ENCODE assay signal across 12 cellular contexts in genomic region chrX:79146552-79147390, GRCh38. TPM values are rescaled to one million over a fixed set of nuclear protein-coding genes. Genes with fewer than 3 reads are reported as not detected.
A peak's percentile ranks its signal among the peaks of the same experiment; 100 is the strongest.
DNase-seq lines count a peak whose midpoint lies in the region; ATAC-seq and TF ChIP-seq lines count a peak whose summit lies in the region.
"Had no signal": no experiment of that assay in that cellular context is flagged by ENCODE, and none has a peak within 500 bp of the region (broad histone marks: within the 10 kb centered on the region; RNA-seq: fewer than 3 reads in every experiment).

No MANE protein-coding gene starts in this region.

- H3K27ac Mint-ChIP-seq in activated naive CD4-positive, alpha-beta T cell treated with anti-CD3 and anti-CD28 coated beads for 36 hours, result peak overlapping the region; percentile 96
- peak overlapping the region; percentile 94 for H3K27ac Mint-ChIP-seq in activated B cell treated with CpG ODN at 0.5 μM for 24 hours

- H3K27me3 ChIP-seq in thymus (ENCODE audit: control insufficient read depth, insufficient read depth) (no peaks in the 10 kb centered on the region), right cardiac atrium (ENCODE audit: control insufficient read depth, insufficient read depth) (no peaks in the 10 kb centered on the region)

- DNase-seq in activated naive CD4-positive, alpha-beta T cell treated with anti-CD3 and anti-CD28 coated beads for 36 hours, result no peak
- DNase-seq in activated naive CD4-positive, alpha-beta T cell treated with Interleukin-2 at 50 U/mL for 16 hours, result no peak
- DNase-seq in activated B cell treated with CpG ODN at 0.5 μM for 24 hours (no peak), NOMO-1 (lab: John Stamatoyannopoulos, UW; ENCODE audit: unreplicated experiment in 2 of 2) (no peak), A172 (ENCODE audit: low spot score) (no peak), right cardiac atrium (no peak)
- DNase-seq: AML-193; RPMI8226; stimulated activated CD8-positive, alpha-beta memory T cell treated with anti-CD3 and anti-CD28 coated beads, Interleukin-4, amount 100 ng/mL, for 48 hours had no signal

- no peaks in the 10 kb centered on the region for H3K27me3 Mint-ChIP-seq in activated naive CD4-positive, alpha-beta T cell treated with anti-CD3 and anti-CD28 coated beads for 36 hours (ENCODE audit: low read depth)
- no peaks in the 10 kb centered on the region for H3K27me3 Mint-ChIP-seq in activated B cell treated with CpG ODN at 0.5 μM for 24 hours

- H3K4me1 Mint-ChIP-seq in activated naive CD4-positive, alpha-beta T cell treated with anti-CD3 and anti-CD28 coated beads for 36 hours (ENCODE audit: low read depth), result peaks cover 31% of the 10 kb centered on the region
- peaks cover 60% of the 10 kb centered on the region for H3K4me1 Mint-ChIP-seq in activated B cell treated with CpG ODN at 0.5 μM for 24 hours

- intact Hi-C loops in activated naive CD4-positive, alpha-beta T cell treated with anti-CD3 and anti-CD28 coated beads for 36 hours (cut with micrococcal nuclease), result loop anchor here (1.0 to 5.0 kb wide), 3 partner anchors 15 to 64 kb away; no protein-coding TSS in a partner anchor
- intact Hi-C loops in activated B cell treated with CpG ODN at 0.5 μM for 24 hours (cut with micrococcal nuclease) (loop anchor here (1.0 to 2.0 kb wide), 3 partner anchors 7 to 190 kb away; no protein-coding TSS in a partner anchor), right cardiac atrium (cut with DNase I) (no loop called here)

- peak; percentile 38 for ATAC-seq in HG02885 (IDR thresholded peaks at IDR 0.05; ENCODE audit: poor library complexity, unreplicated experiment)
- ATAC-seq in activated B cell treated with CpG ODN at 0.5 μM for 24 hours (ENCODE audit: low read depth), result peak; percentile 67
- no peak for ATAC-seq in right cardiac atrium

- CTCF ChIA-PET in activated naive CD4-positive, alpha-beta T cell treated with anti-CD3 and anti-CD28 coated beads for 36 hours (lab: Charles Lee), result interaction anchor here (1.9 kb wide), 1 partner anchor 65 kb away, joined by 6 read pairs; no protein-coding TSS in a partner anchor
- CTCF ChIA-PET in activated B cell treated with CpG ODN at 0.5 μM for 24 hours (lab: Charles Lee), result interaction anchor here (0.7 to 1.6 kb wide), 2 partner anchors 65 to 196 kb away, joined by 3 to 4 read pairs; no protein-coding TSS in a partner anchor

- H3K9me3 ChIP-seq in thymus (ENCODE audit: control insufficient read depth) (no peaks in the 10 kb centered on the region), right cardiac atrium (ENCODE audit: control insufficient read depth, low read length) (no peaks in the 10 kb centered on the region)

- WGBS in thymus, result 3% methylated on average over 4 of the region's 4 CpGs
- WGBS in right cardiac atrium, result 61% methylated on average over 4 of the region's 4 CpGs

- no peaks in the 10 kb centered on the region for H3K4me1 ChIP-seq in thymus (ENCODE audit: control insufficient read depth, insufficient read depth, low read length)
- no peaks in the 10 kb centered on the region for H3K4me1 ChIP-seq in right cardiac atrium (ENCODE audit: control insufficient read depth, insufficient read depth, low read length)

- H3K4me3 ChIP-seq in thymus (ENCODE audit: low read length) (peak overlapping the region; percentile 32), right cardiac atrium (ENCODE audit: low read length) (no peak overlapping the region)

- TF ChIP-seq CTCF in activated B cell treated with CpG ODN at 0.5 μM for 24 hours (IDR thresholded peaks at IDR 0.05), result no peak

- no peaks in the 10 kb centered on the region for H3K9me3 Mint-ChIP-seq in activated naive CD4-positive, alpha-beta T cell treated with anti-CD3 and anti-CD28 coated beads for 36 hours
- no peaks in the 10 kb centered on the region for H3K9me3 Mint-ChIP-seq in activated B cell treated with CpG ODN at 0.5 μM for 24 hours

- POLR2A ChIA-PET in activated B cell treated with CpG ODN at 0.5 μM for 24 hours (lab: Charles Lee), result interaction anchor here (1.2 to 3.7 kb wide), 8 partner anchors 9 to 112 kb away, joined by 3 to 19 read pairs (median 5); no protein-coding TSS in a partner anchor

- H3K4me3 Mint-ChIP-seq in activated naive CD4-positive, alpha-beta T cell treated with anti-CD3 and anti-CD28 coated beads for 36 hours, result peak overlapping the region; percentile 93
- H3K4me3 Mint-ChIP-seq in activated B cell treated with CpG ODN at 0.5 μM for 24 hours, result peak overlapping the region; percentile 90

- H3K36me3 ChIP-seq in thymus (ENCODE audit: control insufficient read depth, insufficient read depth), result no peaks in the 10 kb centered on the region

- H3K36me3 Mint-ChIP-seq in activated naive CD4-positive, alpha-beta T cell treated with anti-CD3 and anti-CD28 coated beads for 36 hours (ENCODE audit: low read depth), result peaks cover 7% of the 10 kb centered on the region
- H3K36me3 Mint-ChIP-seq in activated B cell treated with CpG ODN at 0.5 μM for 24 hours (ENCODE audit: low read depth), result peaks cover 13% of the 10 kb centered on the region

- peak overlapping the region; percentile 83 for H3K27ac ChIP-seq in thymus (ENCODE audit: low read depth)
- no peak overlapping the region for H3K27ac ChIP-seq in right cardiac atrium (ENCODE audit: low read length)

RNA-seq across cellular contexts. Expression of gene GPR174, which starts 2.3 kb away (rescaled TPM):
- 1 to 10 TPM; 9.0 TPM for total RNA-seq in activated naive CD4-positive, alpha-beta T cell treated with anti-CD3 and anti-CD28 coated beads for 36 hours
- total RNA-seq in activated B cell treated with CpG ODN at 0.5 μM for 24 hours (18.4 and 20.5 TPM in 2 replicates), right cardiac atrium (under 1 TPM; 0.11 to 0.43 (median 0.22) TPM)
- polyA plus RNA-seq in thymus (7.1 TPM), right cardiac atrium (0.05 TPM)
- total RNA-seq in A172 (2014; rRNA removed; shearing (Covaris generic)), result not detected in 2 replicates
- total RNA-seq: kidney epithelial cell had no signal

Comparison
In these comparisons a context has a peak if more than half of its experiments do, and no peak if none do; other contexts are left out.
1. ATAC-seq: peak in HG02885 (single experiment) and activated B cell treated with CpG ODN at 0.5 μM for 24 hours (single experiment); none in right cardiac atrium (0 of 2).
2. intact Hi-C loops: an anchor here in activated naive CD4-positive, alpha-beta T cell treated with anti-CD3 and anti-CD28 coated beads for 36 hours (1.0 to 5.0 kb wide) and activated B cell treated with CpG ODN at 0.5 μM for 24 hours (1.0 to 2.0 kb wide); none called in right cardiac atrium.